ENCODE assay signal across 1 cellular context in genomic region chr1:180482425-180483275, GRCh38.
TF ChIP-seq lines count a peak whose summit lies in the region.

No MANE protein-coding gene starts in this region.

TF ChIP-seq in GM12878, 131 proteins besides CTCF, POLR2A, EP300 and RAD21:
- 0 out of 2 replicates have a peak, but pooled peaks have one; percentile 9 for TF ChIP-seq ZBTB33 (IDR thresholded peaks at IDR 0.05)
- no peak for TF ChIP-seq RFX5 (IDR thresholded peaks at IDR 0.05; ENCODE audit: low read depth, low read length)
- peak; percentile 67; the same call in 1 of the 2 replicates for TF ChIP-seq SMC3 (IDR thresholded peaks at IDR 0.05; ENCODE audit: borderline replicate concordance, low read length)
